ENCODE assay signal across 1 cellular context in the genomic region with DNA sequence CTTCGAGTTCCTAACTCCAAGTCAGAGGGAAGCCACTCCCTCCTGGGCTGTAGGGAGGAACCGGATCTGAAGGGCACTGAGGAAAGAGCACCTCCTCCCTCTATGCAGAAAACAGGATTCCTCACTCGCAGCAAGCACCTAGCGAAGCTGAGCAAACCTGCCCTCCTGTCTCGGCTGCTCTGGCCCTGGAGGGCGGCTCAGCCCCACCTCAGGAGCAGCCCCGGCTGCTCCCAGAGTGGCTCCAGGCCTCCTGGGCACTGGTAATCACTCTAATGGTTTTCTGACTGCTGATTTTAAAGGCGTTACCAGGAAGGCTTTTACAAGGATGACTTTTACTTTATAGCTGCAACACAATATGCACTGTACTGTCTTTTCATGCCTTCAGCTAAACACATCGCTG.
TF ChIP-seq lines count a peak whose summit lies in the region.

No MANE protein-coding gene starts in this region.

TF ChIP-seq in HEK293, 187 proteins besides CTCF, POLR2A, EP300 and RAD21 (continued from another document and continues in another):
- TF ChIP-seq ZNF777 (tag by site-specific recombination; IDR thresholded peaks at IDR 0.05; ENCODE audit: borderline replicate concordance): no peak
- TF ChIP-seq ZNF560 (tag by site-specific recombination; IDR thresholded peaks at IDR 0.05; ENCODE audit: borderline replicate concordance): no peak
- no peak for TF ChIP-seq ZNF416 (tag by site-specific recombination; IDR thresholded peaks at IDR 0.05)
- TF ChIP-seq ZNF629 (tag by site-specific recombination; IDR thresholded peaks at IDR 0.05): no peak
- TF ChIP-seq, protein P1, sequence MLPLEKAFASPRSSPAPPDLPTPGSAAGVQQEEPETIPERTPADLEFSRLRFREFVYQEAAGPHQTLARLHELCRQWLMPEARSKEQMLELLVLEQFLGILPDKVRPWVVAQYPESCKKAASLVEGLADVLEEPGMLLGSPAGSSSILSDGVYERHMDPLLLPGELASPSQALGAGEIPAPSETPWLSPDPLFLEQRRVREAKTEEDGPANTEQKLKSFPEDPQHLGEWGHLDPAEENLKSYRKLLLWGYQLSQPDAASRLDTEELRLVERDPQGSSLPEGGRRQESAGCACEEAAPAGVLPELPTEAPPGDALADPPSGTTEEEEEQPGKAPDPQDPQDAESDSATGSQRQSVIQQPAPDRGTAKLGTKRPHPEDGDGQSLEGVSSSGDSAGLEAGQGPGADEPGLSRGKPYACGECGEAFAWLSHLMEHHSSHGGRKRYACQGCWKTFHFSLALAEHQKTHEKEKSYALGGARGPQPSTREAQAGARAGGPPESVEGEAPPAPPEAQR (tag by site-specific recombination; IDR thresholded peaks at IDR 0.05): no peak
- no peak for TF ChIP-seq ZNF677 (tag by site-specific recombination; IDR thresholded peaks at IDR 0.05)
- TF ChIP-seq ZNF664 (tag by site-specific recombination; IDR thresholded peaks at IDR 0.05): no peak
- TF ChIP-seq, protein P2, sequence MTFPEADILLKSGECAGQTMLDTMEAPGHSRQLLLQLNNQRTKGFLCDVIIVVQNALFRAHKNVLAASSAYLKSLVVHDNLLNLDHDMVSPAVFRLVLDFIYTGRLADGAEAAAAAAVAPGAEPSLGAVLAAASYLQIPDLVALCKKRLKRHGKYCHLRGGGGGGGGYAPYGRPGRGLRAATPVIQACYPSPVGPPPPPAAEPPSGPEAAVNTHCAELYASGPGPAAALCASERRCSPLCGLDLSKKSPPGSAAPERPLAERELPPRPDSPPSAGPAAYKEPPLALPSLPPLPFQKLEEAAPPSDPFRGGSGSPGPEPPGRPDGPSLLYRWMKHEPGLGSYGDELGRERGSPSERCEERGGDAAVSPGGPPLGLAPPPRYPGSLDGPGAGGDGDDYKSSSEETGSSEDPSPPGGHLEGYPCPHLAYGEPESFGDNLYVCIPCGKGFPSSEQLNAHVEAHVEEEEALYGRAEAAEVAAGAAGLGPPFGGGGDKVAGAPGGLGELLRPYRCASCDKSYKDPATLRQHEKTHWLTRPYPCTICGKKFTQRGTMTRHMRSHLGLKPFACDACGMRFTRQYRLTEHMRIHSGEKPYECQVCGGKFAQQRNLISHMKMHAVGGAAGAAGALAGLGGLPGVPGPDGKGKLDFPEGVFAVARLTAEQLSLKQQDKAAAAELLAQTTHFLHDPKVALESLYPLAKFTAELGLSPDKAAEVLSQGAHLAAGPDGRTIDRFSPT (tag by site-specific recombination; IDR thresholded peaks at IDR 0.05): no peak
- peak; percentile 27; the same call in 1 of the 2 replicates for TF ChIP-seq ZSCAN30 (tag by site-specific recombination; IDR thresholded peaks at IDR 0.05)
- TF ChIP-seq ZNF311 (tag by site-specific recombination; IDR thresholded peaks at IDR 0.05; ENCODE audit: borderline replicate concordance): no peak
- TF ChIP-seq ZNF48 (tag by site-specific recombination; IDR thresholded peaks at IDR 0.05): no peak
- TF ChIP-seq ZNF707 (tag by site-specific recombination; IDR thresholded peaks at IDR 0.05): no peak
- no peak for TF ChIP-seq SCRT2 (tag by site-specific recombination; IDR thresholded peaks at IDR 0.05)
- no peak for TF ChIP-seq ZNF585B (tag by site-specific recombination; IDR thresholded peaks at IDR 0.05)
- TF ChIP-seq, protein P3, sequence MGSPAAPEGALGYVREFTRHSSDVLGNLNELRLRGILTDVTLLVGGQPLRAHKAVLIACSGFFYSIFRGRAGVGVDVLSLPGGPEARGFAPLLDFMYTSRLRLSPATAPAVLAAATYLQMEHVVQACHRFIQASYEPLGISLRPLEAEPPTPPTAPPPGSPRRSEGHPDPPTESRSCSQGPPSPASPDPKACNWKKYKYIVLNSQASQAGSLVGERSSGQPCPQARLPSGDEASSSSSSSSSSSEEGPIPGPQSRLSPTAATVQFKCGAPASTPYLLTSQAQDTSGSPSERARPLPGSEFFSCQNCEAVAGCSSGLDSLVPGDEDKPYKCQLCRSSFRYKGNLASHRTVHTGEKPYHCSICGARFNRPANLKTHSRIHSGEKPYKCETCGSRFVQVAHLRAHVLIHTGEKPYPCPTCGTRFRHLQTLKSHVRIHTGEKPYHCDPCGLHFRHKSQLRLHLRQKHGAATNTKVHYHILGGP (tag by site-specific recombination; IDR thresholded peaks at IDR 0.05): no peak
- TF ChIP-seq ZNF335 (tag by site-specific recombination; conservative IDR thresholded peaks at IDR 0.05): no peak
- TF ChIP-seq, protein P4, sequence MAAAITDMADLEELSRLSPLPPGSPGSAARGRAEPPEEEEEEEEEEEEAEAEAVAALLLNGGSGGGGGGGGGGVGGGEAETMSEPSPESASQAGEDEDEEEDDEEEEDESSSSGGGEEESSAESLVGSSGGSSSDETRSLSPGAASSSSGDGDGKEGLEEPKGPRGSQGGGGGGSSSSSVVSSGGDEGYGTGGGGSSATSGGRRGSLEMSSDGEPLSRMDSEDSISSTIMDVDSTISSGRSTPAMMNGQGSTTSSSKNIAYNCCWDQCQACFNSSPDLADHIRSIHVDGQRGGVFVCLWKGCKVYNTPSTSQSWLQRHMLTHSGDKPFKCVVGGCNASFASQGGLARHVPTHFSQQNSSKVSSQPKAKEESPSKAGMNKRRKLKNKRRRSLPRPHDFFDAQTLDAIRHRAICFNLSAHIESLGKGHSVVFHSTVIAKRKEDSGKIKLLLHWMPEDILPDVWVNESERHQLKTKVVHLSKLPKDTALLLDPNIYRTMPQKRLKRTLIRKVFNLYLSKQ (tag by site-specific recombination; IDR thresholded peaks at IDR 0.05; ENCODE audit: borderline replicate concordance): no peak
- no peak for TF ChIP-seq ZNF660 (tag by site-specific recombination; IDR thresholded peaks at IDR 0.05)
- no peak for TF ChIP-seq ZNF747 (tag by site-specific recombination; IDR thresholded peaks at IDR 0.05)
- no peak for TF ChIP-seq PRDM1 (tag by site-specific recombination; IDR thresholded peaks at IDR 0.05)
- TF ChIP-seq, protein P5, sequence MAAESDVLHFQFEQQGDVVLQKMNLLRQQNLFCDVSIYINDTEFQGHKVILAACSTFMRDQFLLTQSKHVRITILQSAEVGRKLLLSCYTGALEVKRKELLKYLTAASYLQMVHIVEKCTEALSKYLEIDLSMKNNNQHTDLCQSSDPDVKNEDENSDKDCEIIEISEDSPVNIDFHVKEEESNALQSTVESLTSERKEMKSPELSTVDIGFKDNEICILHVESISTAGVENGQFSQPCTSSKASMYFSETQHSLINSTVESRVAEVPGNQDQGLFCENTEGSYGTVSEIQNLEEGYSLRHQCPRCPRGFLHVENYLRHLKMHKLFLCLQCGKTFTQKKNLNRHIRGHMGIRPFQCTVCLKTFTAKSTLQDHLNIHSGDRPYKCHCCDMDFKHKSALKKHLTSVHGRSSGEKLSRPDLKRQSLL (tag by site-specific recombination; IDR thresholded peaks at IDR 0.05): no peak
- no peak for TF ChIP-seq ZBTB48 (tag by site-specific recombination; IDR thresholded peaks at IDR 0.05)
- TF ChIP-seq ZNF157 (tag by site-specific recombination; IDR thresholded peaks at IDR 0.05): no peak
- no peak for TF ChIP-seq TCF7L2 (IDR thresholded peaks at IDR 0.05; ENCODE audit: borderline replicate concordance, low read depth, low read length)
- TF ChIP-seq SP2 (tag by site-specific recombination; IDR thresholded peaks at IDR 0.05): no peak
- no peak for TF ChIP-seq SETDB1 (IDR thresholded peaks at IDR 0.05; ENCODE audit: insufficient read length, low read length)
- TF ChIP-seq OSR2 (tag by site-specific recombination; IDR thresholded peaks at IDR 0.05): peak; percentile 45; the same call in 1 of the 2 replicates
- TF ChIP-seq, protein P6, sequence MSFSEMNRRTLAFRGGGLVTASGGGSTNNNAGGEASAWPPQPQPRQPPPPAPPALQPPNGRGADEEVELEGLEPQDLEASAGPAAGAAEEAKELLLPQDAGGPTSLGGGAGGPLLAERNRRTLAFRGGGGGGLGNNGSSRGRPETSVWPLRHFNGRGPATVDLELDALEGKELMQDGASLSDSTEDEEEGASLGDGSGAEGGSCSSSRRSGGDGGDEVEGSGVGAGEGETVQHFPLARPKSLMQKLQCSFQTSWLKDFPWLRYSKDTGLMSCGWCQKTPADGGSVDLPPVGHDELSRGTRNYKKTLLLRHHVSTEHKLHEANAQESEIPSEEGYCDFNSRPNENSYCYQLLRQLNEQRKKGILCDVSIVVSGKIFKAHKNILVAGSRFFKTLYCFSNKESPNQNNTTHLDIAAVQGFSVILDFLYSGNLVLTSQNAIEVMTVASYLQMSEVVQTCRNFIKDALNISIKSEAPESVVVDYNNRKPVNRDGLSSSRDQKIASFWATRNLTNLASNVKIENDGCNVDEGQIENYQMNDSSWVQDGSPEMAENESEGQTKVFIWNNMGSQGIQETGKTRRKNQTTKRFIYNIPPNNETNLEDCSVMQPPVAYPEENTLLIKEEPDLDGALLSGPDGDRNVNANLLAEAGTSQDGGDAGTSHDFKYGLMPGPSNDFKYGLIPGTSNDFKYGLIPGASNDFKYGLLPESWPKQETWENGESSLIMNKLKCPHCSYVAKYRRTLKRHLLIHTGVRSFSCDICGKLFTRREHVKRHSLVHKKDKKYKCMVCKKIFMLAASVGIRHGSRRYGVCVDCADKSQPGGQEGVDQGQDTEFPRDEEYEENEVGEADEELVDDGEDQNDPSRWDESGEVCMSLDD (tag by site-specific recombination; IDR thresholded peaks at IDR 0.05): no peak
- no peak for TF ChIP-seq ZNF223 (tag by site-specific recombination; IDR thresholded peaks at IDR 0.05)
- TF ChIP-seq ZNF341 (tag by site-specific recombination; IDR thresholded peaks at IDR 0.05; ENCODE audit: low read depth): peak; percentile 74
- no peak for TF ChIP-seq ZBTB21 (tag by site-specific recombination; IDR thresholded peaks at IDR 0.05)
- TF ChIP-seq, protein P7, sequence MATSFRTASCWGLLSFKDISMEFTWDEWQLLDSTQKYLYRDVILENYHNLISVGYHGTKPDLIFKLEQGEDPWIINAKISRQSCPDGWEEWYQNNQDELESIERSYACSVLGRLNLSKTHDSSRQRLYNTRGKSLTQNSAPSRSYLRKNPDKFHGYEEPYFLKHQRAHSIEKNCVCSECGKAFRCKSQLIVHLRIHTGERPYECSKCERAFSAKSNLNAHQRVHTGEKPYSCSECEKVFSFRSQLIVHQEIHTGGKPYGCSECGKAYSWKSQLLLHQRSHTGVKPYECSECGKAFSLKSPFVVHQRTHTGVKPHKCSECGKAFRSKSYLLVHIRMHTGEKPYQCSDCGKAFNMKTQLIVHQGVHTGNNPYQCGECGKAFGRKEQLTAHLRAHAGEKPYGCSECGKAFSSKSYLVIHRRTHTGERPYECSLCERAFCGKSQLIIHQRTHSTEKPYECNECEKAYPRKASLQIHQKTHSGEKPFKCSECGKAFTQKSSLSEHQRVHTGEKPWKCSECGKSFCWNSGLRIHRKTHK (tag by site-specific recombination; IDR thresholded peaks at IDR 0.05): no peak
- TF ChIP-seq ZNF169 (tag by site-specific recombination; IDR thresholded peaks at IDR 0.05): no peak
- no peak for TF ChIP-seq ZNF19 (tag by site-specific recombination; IDR thresholded peaks at IDR 0.05; ENCODE audit: low read depth)
- TF ChIP-seq ZNF132 (tag by site-specific recombination; IDR thresholded peaks at IDR 0.05; ENCODE audit: borderline replicate concordance): no peak
- no peak for TF ChIP-seq TRIM28 (IDR thresholded peaks at IDR 0.05; ENCODE audit: borderline replicate concordance, low read length)
- TF ChIP-seq ZNF626 (tag by site-specific recombination; IDR thresholded peaks at IDR 0.05): no peak
- TF ChIP-seq ZNF37A (tag by site-specific recombination; IDR thresholded peaks at IDR 0.05): no peak
- no peak for TF ChIP-seq ZNF624 (tag by site-specific recombination; IDR thresholded peaks at IDR 0.05)
- TF ChIP-seq, protein P8, sequence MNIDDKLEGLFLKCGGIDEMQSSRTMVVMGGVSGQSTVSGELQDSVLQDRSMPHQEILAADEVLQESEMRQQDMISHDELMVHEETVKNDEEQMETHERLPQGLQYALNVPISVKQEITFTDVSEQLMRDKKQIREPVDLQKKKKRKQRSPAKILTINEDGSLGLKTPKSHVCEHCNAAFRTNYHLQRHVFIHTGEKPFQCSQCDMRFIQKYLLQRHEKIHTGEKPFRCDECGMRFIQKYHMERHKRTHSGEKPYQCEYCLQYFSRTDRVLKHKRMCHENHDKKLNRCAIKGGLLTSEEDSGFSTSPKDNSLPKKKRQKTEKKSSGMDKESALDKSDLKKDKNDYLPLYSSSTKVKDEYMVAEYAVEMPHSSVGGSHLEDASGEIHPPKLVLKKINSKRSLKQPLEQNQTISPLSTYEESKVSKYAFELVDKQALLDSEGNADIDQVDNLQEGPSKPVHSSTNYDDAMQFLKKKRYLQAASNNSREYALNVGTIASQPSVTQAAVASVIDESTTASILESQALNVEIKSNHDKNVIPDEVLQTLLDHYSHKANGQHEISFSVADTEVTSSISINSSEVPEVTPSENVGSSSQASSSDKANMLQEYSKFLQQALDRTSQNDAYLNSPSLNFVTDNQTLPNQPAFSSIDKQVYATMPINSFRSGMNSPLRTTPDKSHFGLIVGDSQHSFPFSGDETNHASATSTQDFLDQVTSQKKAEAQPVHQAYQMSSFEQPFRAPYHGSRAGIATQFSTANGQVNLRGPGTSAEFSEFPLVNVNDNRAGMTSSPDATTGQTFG (tag by site-specific recombination; IDR thresholded peaks at IDR 0.05; ENCODE audit: borderline replicate concordance): no peak
- TF ChIP-seq ZNF350 (tag by site-specific recombination; IDR thresholded peaks at IDR 0.05): no peak
- TF ChIP-seq ZEB2 (tag by site-specific recombination; IDR thresholded peaks at IDR 0.05): no peak
- no peak for TF ChIP-seq ZNF202 (tag by site-specific recombination; IDR thresholded peaks at IDR 0.05; ENCODE audit: borderline replicate concordance)
- TF ChIP-seq, protein P9, sequence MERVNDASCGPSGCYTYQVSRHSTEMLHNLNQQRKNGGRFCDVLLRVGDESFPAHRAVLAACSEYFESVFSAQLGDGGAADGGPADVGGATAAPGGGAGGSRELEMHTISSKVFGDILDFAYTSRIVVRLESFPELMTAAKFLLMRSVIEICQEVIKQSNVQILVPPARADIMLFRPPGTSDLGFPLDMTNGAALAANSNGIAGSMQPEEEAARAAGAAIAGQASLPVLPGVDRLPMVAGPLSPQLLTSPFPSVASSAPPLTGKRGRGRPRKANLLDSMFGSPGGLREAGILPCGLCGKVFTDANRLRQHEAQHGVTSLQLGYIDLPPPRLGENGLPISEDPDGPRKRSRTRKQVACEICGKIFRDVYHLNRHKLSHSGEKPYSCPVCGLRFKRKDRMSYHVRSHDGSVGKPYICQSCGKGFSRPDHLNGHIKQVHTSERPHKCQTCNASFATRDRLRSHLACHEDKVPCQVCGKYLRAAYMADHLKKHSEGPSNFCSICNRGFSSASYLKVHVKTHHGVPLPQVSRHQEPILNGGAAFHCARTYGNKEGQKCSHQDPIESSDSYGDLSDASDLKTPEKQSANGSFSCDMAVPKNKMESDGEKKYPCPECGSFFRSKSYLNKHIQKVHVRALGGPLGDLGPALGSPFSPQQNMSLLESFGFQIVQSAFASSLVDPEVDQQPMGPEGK (tag by site-specific recombination; IDR thresholded peaks at IDR 0.05): no peak
- TF ChIP-seq ZBTB17 (tag by site-specific recombination; IDR thresholded peaks at IDR 0.05): peak; percentile 72
- no peak for TF ChIP-seq ZSCAN23 (tag by site-specific recombination; IDR thresholded peaks at IDR 0.05)
- no peak for TF ChIP-seq ZNF837 (tag by site-specific recombination; IDR thresholded peaks at IDR 0.05)
- TF ChIP-seq KLF1 (tag by site-specific recombination; IDR thresholded peaks at IDR 0.05): peak; percentile 59
- no peak for TF ChIP-seq KLF8 (tag by site-specific recombination; IDR thresholded peaks at IDR 0.05)
